Comparison of ENCODE assay signal across 31 cellular contexts in genomic region chr12:32413412-32413811, GRCh38.
"Had no signal": no experiment of that assay in that cellular context is flagged by ENCODE, and none has a peak within 500 bp of the region (broad histone marks: within the 10 kb centered on the region; RNA-seq: fewer than 3 reads in every experiment).

No MANE protein-coding gene starts in this region.

- H3K4me1 Mint-ChIP-seq: activated CD4-positive, alpha-beta T cell treated with anti-CD3 and anti-CD28 coated beads for 36 hours; activated CD4-positive, alpha-beta T cell treated with anti-CD3 and anti-CD28 coated beads, Interleukin-2, amount 10 ng/mL, durations not matched to agents 7 days and 5 days had no signal

- H3K36me3 Mint-ChIP-seq: activated naive CD4-positive, alpha-beta T cell treated with anti-CD3 and anti-CD28 coated beads, Interleukin-2, amount 50 U/mL, for 72 hours had no signal

- H3K4me3 Mint-ChIP-seq: activated CD4-positive, alpha-beta T cell treated with anti-CD3 and anti-CD28 coated beads for 36 hours; activated CD4-positive, alpha-beta T cell treated with anti-CD3 and anti-CD28 coated beads, Interleukin-2, amount 10 ng/mL, durations not matched to agents 7 days and 5 days; activated CD8-positive, alpha-beta T cell treated with anti-CD3 and anti-CD28 coated beads, Interleukin-2, amount 10 ng/mL, durations not matched to agents 7 days and 5 days; activated naive CD4-positive, alpha-beta T cell treated with anti-CD3 and anti-CD28 coated beads for 36 hours; activated T-cell treated with anti-CD3 and anti-CD28 coated beads, Interleukin-2, amount 50 U/mL, for 24 hours; T-helper 1 cell treated with Interleukin-12 subunit alpha and Interleukin-12 subunit beta and Interleukin-4 antibody, amounts not matched to agents 30 μg/mL and 1 μg/mL, for 36 hours; T-helper 2 cell treated with Interferon-gamma antibody and Interleukin-4, amounts not matched to agents 5 μg/mL and 100 μg/mL, for 36 hours had no signal

- ATAC-seq: activated CD4-positive, alpha-beta T cell treated with anti-CD3 and anti-CD28 coated beads for 36 hours; activated CD4-positive, CD25-positive, alpha-beta regulatory T cell treated with anti-CD3 and anti-CD28 coated beads, Interleukin-2, amount 50 U/mL, for 24 hours; activated CD8-positive, alpha-beta T cell treated with anti-CD3 and anti-CD28 coated beads, Interleukin-2, amount 10 ng/mL, durations not matched to agents 7 days and 5 days; activated naive CD4-positive, alpha-beta T cell treated with anti-CD3 and anti-CD28 coated beads, Interleukin-2, amount 50 U/mL, for 72 hours; body of pancreas had no signal

- DNase-seq: activated CD4-positive, alpha-beta T cell treated with anti-CD3 and anti-CD28 coated beads for 36 hours; activated CD4-positive, alpha-beta T cell treated with anti-CD3 and anti-CD28 coated beads, Interleukin-2, amount 10 ng/mL, durations not matched to agents 7 days and 5 days; activated CD4-positive, alpha-beta T cell treated with anti-CD3 and anti-CD28 coated beads, Interleukin-2, amount 50 U/mL, for 48 hours; activated CD8-positive, alpha-beta T cell treated with anti-CD3 and anti-CD28 coated beads, Interleukin-2, amount 10 ng/mL, durations not matched to agents 7 days and 5 days; activated gamma-delta T cell treated with Interleukin-2 at 50 U/mL for 16 hours; activated naive CD4-positive, alpha-beta T cell treated with anti-CD3 and anti-CD28 coated beads for 36 hours; activated T-cell treated with anti-CD3 and anti-CD28 coated beads, Interleukin-2, amount 50 U/mL, for 24 hours; adrenal gland; body of pancreas; caudate nucleus; cerebellar nuclear complex; Kasumi-1; KG1; MG63; NCI-H1048; NCI-H1436 treated with DMSO at 0.1 percent for 48 hours; NCI-H187; NCI-H2029 treated with DMSO at 0.1 percent for 48 hours; NCI-H2107; NCI-H2171; NCI-H226; NCI-H446 treated with DMSO at 0.1 percent for 48 hours; NCI-H524; Peyer's patch; RPMI8226; SHP77 treated with DMSO at 0.1 percent for 48 hours; SK-N-SH had no signal

- H3K9me3 Mint-ChIP-seq: activated CD4-positive, alpha-beta T cell treated with anti-CD3 and anti-CD28 coated beads, Interleukin-2, amount 10 ng/mL, durations not matched to agents 7 days and 5 days; activated naive CD4-positive, alpha-beta T cell treated with anti-CD3 and anti-CD28 coated beads for 36 hours; activated naive CD4-positive, alpha-beta T cell treated with anti-CD3 and anti-CD28 coated beads, Interleukin-2, amount 50 U/mL, for 72 hours; activated T-cell treated with anti-CD3 and anti-CD28 coated beads, Interleukin-2, amount 50 U/mL, for 24 hours; T-helper 1 cell treated with Interleukin-12 subunit alpha and Interleukin-12 subunit beta and Interleukin-4 antibody, amounts not matched to agents 30 μg/mL and 1 μg/mL, for 36 hours; T-helper 2 cell treated with Interferon-gamma antibody and Interleukin-4, amounts not matched to agents 5 μg/mL and 100 μg/mL, for 36 hours had no signal

- H3K27ac Mint-ChIP-seq: activated CD4-positive, alpha-beta T cell treated with anti-CD3 and anti-CD28 coated beads for 36 hours; activated CD4-positive, alpha-beta T cell treated with anti-CD3 and anti-CD28 coated beads, Interleukin-2, amount 10 ng/mL, durations not matched to agents 7 days and 5 days; activated CD8-positive, alpha-beta T cell treated with anti-CD3 and anti-CD28 coated beads, Interleukin-2, amount 10 ng/mL, durations not matched to agents 7 days and 5 days; activated naive CD4-positive, alpha-beta T cell treated with anti-CD3 and anti-CD28 coated beads for 36 hours; activated naive CD4-positive, alpha-beta T cell treated with anti-CD3 and anti-CD28 coated beads, Interleukin-2, amount 50 U/mL, for 72 hours; activated T-cell treated with anti-CD3 and anti-CD28 coated beads, Interleukin-2, amount 50 U/mL, for 24 hours; T-helper 1 cell treated with Interleukin-12 subunit alpha and Interleukin-12 subunit beta and Interleukin-4 antibody, amounts not matched to agents 30 μg/mL and 1 μg/mL, for 36 hours; T-helper 2 cell treated with Interferon-gamma antibody and Interleukin-4, amounts not matched to agents 5 μg/mL and 100 μg/mL, for 36 hours had no signal
